19 cellular contexts compared by ENCODE assay signal in the genomic region with DNA sequence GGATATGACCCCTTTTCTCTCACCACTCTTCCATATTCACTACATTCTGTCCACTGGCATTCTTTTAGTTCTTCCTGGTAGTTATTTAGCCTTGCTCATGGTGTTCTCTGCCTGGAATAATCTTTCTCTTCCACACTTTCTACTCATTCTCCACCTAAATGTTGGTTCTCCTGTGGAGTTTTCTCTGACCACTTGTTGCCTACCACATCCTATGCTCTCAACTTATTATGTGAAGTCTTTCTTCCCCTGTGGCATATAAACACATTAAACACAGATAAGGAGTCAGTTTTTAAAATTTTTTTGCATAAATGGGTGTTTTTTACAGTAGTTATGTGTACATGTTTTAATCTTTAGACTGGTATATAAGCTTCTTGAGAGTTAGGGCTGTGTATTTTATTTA. TPM values are rescaled to one million over a fixed set of nuclear protein-coding genes. Genes with fewer than 3 reads are reported as not detected.
A peak's percentile ranks its signal among the peaks of the same experiment; 100 is the strongest.
DNase-seq lines count a peak whose midpoint lies in the region; ATAC-seq, FAIRE-seq and TF ChIP-seq lines count a peak whose summit lies in the region.
"Had no signal": no experiment of that assay in that cellular context is flagged by ENCODE, and none has a peak within 500 bp of the region (broad histone marks: within the 10 kb centered on the region; RNA-seq: fewer than 3 reads in every experiment).

No MANE protein-coding gene starts in this region.

- DNase-seq in CD4-positive, alpha-beta T cell: no peak
- DNase-seq in HFFc6 (no peak), astrocyte (ENCODE audit: low read depth) (no peak), NCI-H146 (lab: John Stamatoyannopoulos, UW) (no peak), colonic mucosa (no peak), NCI-H2171 (lab: John Stamatoyannopoulos, UW) (no peak)
- no peak for DNase-seq in natural killer cell treated with Interleukin-12 subunit alpha and Interleukin-12 subunit beta and Interleukin-15 and Interleukin-18, amount 100 ng/mL, for 72 hours (ENCODE audit: low spot score)

- no peak overlapping the region for H2AFZ ChIP-seq in astrocyte (ENCODE audit: low read depth, low read length)

- no peak for TF ChIP-seq CTCF in CD4-positive, alpha-beta T cell (IDR thresholded peaks at IDR 0.05)
- TF ChIP-seq CTCF in HFFc6 (IDR thresholded peaks at IDR 0.05) (no peak), astrocyte (IDR thresholded peaks at IDR 0.05; ENCODE audit: insufficient read depth, low read depth, low read length) (no peak), colonic mucosa (IDR thresholded peaks at IDR 0.05) (no peak)

- POLR2A ChIA-PET in CD4-positive, alpha-beta T cell (lab: Charles Lee): interaction anchor here (1.6 to 1.9 kb wide), 3 partner anchors 29 to 76 kb away, joined by 4 to 6 read pairs (median 4); a partner anchor contains a TSS

- H3K4me2 ChIP-seq in astrocyte (ENCODE audit: low read length): no peak overlapping the region

- H3K36me3 ChIP-seq in astrocyte (ENCODE audit: insufficient read depth, low read length): no peaks in the 10 kb centered on the region
- no peaks in the 10 kb centered on the region for H3K36me3 ChIP-seq in colonic mucosa
- H3K36me3 ChIP-seq: pancreas, right atrium auricular region, stomach, tibial nerve had no signal

- H3K36me3 Mint-ChIP-seq in CD4-positive, alpha-beta T cell (ENCODE audit: low read depth): peaks cover 28% of the 10 kb centered on the region
- H3K36me3 Mint-ChIP-seq in HFFc6 (ENCODE audit: low read depth) (peaks cover 7% of the 10 kb centered on the region), astrocyte (ENCODE audit: low read depth, unreplicated experiment) (no peaks in the 10 kb centered on the region)
- peaks cover 9% of the 10 kb centered on the region for H3K36me3 Mint-ChIP-seq in natural killer cell treated with Interleukin-12 subunit alpha and Interleukin-12 subunit beta and Interleukin-15 and Interleukin-18, amount 100 ng/mL, for 72 hours
- H3K36me3 Mint-ChIP-seq: CD14-positive monocyte had no signal

- no peak for FAIRE-seq in astrocyte (lab: Jason Lieb, UNC)

- H3K9ac ChIP-seq in astrocyte (ENCODE audit: low read length) (no peak overlapping the region), colonic mucosa (ENCODE audit: low read depth in 2 of 2, low read length in 2 of 2) (no peak overlapping the region)

- CTCF ChIA-PET in CD4-positive, alpha-beta T cell (lab: Charles Lee): interaction anchor here (2.7 kb wide), 1 partner anchor 30 kb away, joined by 8 read pairs; a partner anchor contains a TSS

- no peaks in the 10 kb centered on the region for H3K9me3 ChIP-seq in CD4-positive, alpha-beta T cell (ENCODE audit: control insufficient read depth, low read length)
- H3K9me3 ChIP-seq in astrocyte (ENCODE audit: insufficient read depth, low read depth, low read length): no peaks in the 10 kb centered on the region
- H3K9me3 ChIP-seq in colonic mucosa: no peaks in the 10 kb centered on the region
- H3K9me3 ChIP-seq: pancreas, right atrium auricular region, stomach, tibial nerve had no signal

- peak overlapping the region; percentile 74 for H3K4me3 Mint-ChIP-seq in CD4-positive, alpha-beta T cell
- H3K4me3 Mint-ChIP-seq in HFFc6 (no peak overlapping the region), astrocyte (ENCODE audit: unreplicated experiment) (peak overlapping the region; percentile 3)
- H3K4me3 Mint-ChIP-seq in natural killer cell treated with Interleukin-12 subunit alpha and Interleukin-12 subunit beta and Interleukin-15 and Interleukin-18, amount 100 ng/mL, for 72 hours: no peak overlapping the region
- H3K4me3 Mint-ChIP-seq: activated CD4-positive, alpha-beta T cell treated with anti-CD3 and anti-CD28 coated beads, Interleukin-2, amount 10 ng/mL, durations not matched to agents 24 days and 14 days; activated CD8-positive, alpha-beta memory T cell treated with anti-CD3 and anti-CD28 coated beads, Interleukin-2, amount 10 ng/mL, durations not matched to agents 7 days and 5 days; activated naive CD8-positive, alpha-beta T cell treated with anti-CD3 and anti-CD28 coated beads for 36 hours; CD14-positive monocyte had no signal

- H3K4me1 ChIP-seq in astrocyte (ENCODE audit: insufficient read depth, low read length) (peaks cover 18% of the 10 kb centered on the region), colonic mucosa (peaks cover 4% of the 10 kb centered on the region)

- H3K4me3 ChIP-seq in astrocyte (ENCODE audit: insufficient read depth, low read depth, low read length) (no peak overlapping the region), colonic mucosa (no peak overlapping the region)
- H3K4me3 ChIP-seq: pancreas, right atrium auricular region, stomach, tibial nerve had no signal

- H3K27me3 ChIP-seq in CD4-positive, alpha-beta T cell (ENCODE audit: control insufficient read depth, insufficient read depth, low read length): no peaks in the 10 kb centered on the region
- no peaks in the 10 kb centered on the region for H3K27me3 ChIP-seq in astrocyte (ENCODE audit: insufficient read depth, low read length)
- no peaks in the 10 kb centered on the region for H3K27me3 ChIP-seq in colonic mucosa
- H3K27me3 ChIP-seq: pancreas, right atrium auricular region, stomach, tibial nerve had no signal

- H3K4me1 Mint-ChIP-seq in CD4-positive, alpha-beta T cell (ENCODE audit: low read depth): peaks cover 39% of the 10 kb centered on the region
- H3K4me1 Mint-ChIP-seq in HFFc6 (ENCODE audit: low read depth) (peaks cover 50% of the 10 kb centered on the region), astrocyte (ENCODE audit: low read depth, unreplicated experiment) (peaks cover 5% of the 10 kb centered on the region)
- H3K4me1 Mint-ChIP-seq in natural killer cell treated with Interleukin-12 subunit alpha and Interleukin-12 subunit beta and Interleukin-15 and Interleukin-18, amount 100 ng/mL, for 72 hours (ENCODE audit: low read depth in 2 of 2): peaks cover 38% of the 10 kb centered on the region in 2 donors

- peaks cover 5% of the 10 kb centered on the region for H3K27me3 Mint-ChIP-seq in CD4-positive, alpha-beta T cell
- peaks cover 10% of the 10 kb centered on the region for H3K27me3 Mint-ChIP-seq in HFFc6 (ENCODE audit: insufficient read depth)
- H3K27me3 Mint-ChIP-seq in astrocyte (ENCODE audit: low read depth, unreplicated experiment): no peaks in the 10 kb centered on the region
- H3K27me3 Mint-ChIP-seq in natural killer cell treated with Interleukin-12 subunit alpha and Interleukin-12 subunit beta and Interleukin-15 and Interleukin-18, amount 100 ng/mL, for 72 hours: no peaks in the 10 kb centered on the region
- H3K27me3 Mint-ChIP-seq: activated CD4-positive, alpha-beta T cell treated with anti-CD3 and anti-CD28 coated beads, Interleukin-2, amount 10 ng/mL, durations not matched to agents 24 days and 14 days; activated CD8-positive, alpha-beta memory T cell treated with anti-CD3 and anti-CD28 coated beads, Interleukin-2, amount 10 ng/mL, durations not matched to agents 7 days and 5 days had no signal

- intact Hi-C loops in CD4-positive, alpha-beta T cell (cut with DNase I, micrococcal nuclease): loop anchor here (2.0 kb wide), 3 partner anchors 272 to 310 kb away; no protein-coding TSS in a partner anchor
- intact Hi-C loops in colonic mucosa (cut with DNase I): loop anchor here (5.0 kb wide), 1 partner anchor 270 kb away; no protein-coding TSS in a partner anchor

- no peaks in the 10 kb centered on the region for H3K9me3 Mint-ChIP-seq in CD4-positive, alpha-beta T cell
- H3K9me3 Mint-ChIP-seq in HFFc6 (0 out of 2 replicates have a peak, but pooled peaks cover 3% of the 10 kb centered on the region), astrocyte (ENCODE audit: unreplicated experiment) (no peaks in the 10 kb centered on the region)
- no peaks in the 10 kb centered on the region for H3K9me3 Mint-ChIP-seq in natural killer cell treated with Interleukin-12 subunit alpha and Interleukin-12 subunit beta and Interleukin-15 and Interleukin-18, amount 100 ng/mL, for 72 hours
- H3K9me3 Mint-ChIP-seq: activated CD4-positive, alpha-beta T cell treated with anti-CD3 and anti-CD28 coated beads, Interleukin-2, amount 10 ng/mL, durations not matched to agents 24 days and 14 days; activated naive CD8-positive, alpha-beta T cell treated with anti-CD3 and anti-CD28 coated beads for 36 hours; CD14-positive monocyte had no signal

- H4K20me1 ChIP-seq in astrocyte (ENCODE audit: insufficient read depth, low read length): peaks cover 12% of the 10 kb centered on the region

- H3K27ac Mint-ChIP-seq in CD4-positive, alpha-beta T cell: peak overlapping the region; percentile 76
- H3K27ac Mint-ChIP-seq in HFFc6 (peak overlapping the region; percentile 79; the same call in 1 of the 2 replicates), astrocyte (ENCODE audit: unreplicated experiment) (no peak overlapping the region)
- H3K27ac Mint-ChIP-seq in natural killer cell treated with Interleukin-12 subunit alpha and Interleukin-12 subunit beta and Interleukin-15 and Interleukin-18, amount 100 ng/mL, for 72 hours: peak overlapping the region; percentile 66 to 83

- peaks cover 13% of the 10 kb centered on the region for H3K79me2 ChIP-seq in astrocyte (ENCODE audit: insufficient read depth, low read length)

- no peak overlapping the region for H3K27ac ChIP-seq in CD4-positive, alpha-beta T cell (ENCODE audit: low read depth, low read length)
- H3K27ac ChIP-seq in astrocyte (ENCODE audit: low read depth, low read length) (no peak overlapping the region), colonic mucosa (no peak overlapping the region)
- H3K27ac ChIP-seq: HL-60, pancreas, right atrium auricular region, stomach, tibial nerve had no signal

- no peak for ATAC-seq in CD4-positive, alpha-beta T cell (ENCODE audit: poor library complexity)
- no peak for ATAC-seq in natural killer cell treated with Interleukin-12 subunit alpha and Interleukin-12 subunit beta and Interleukin-15 and Interleukin-18, amount 100 ng/mL, for 72 hours
- no peak for ATAC-seq in HG03039 (IDR thresholded peaks at IDR 0.05; ENCODE audit: unreplicated experiment)
- ATAC-seq: activated CD8-positive, alpha-beta memory T cell treated with anti-CD3 and anti-CD28 coated beads, Interleukin-2, amount 10 ng/mL, durations not matched to agents 7 days and 5 days had no signal

RNA-seq across cellular contexts. Expression of a gene that starts 3.3 kb away (rescaled TPM):
- 100 to 1,000 TPM; 104 to 109 TPM for total RNA-seq in CD4-positive, alpha-beta T cell
- total RNA-seq in HFFc6 (2021; fragmentation: NEBNext Ultra II Directional; extraction: Animal tissue kit (Norgen Biotek cat#: 25700)): 10 to 100 TPM; 72.1 to 99.8 (median 87.1) TPM
- total RNA-seq in astrocyte: 57.5 and 57.6 TPM in 2 replicates
- 100 to 1,000 TPM; 102 to 166 TPM for total RNA-seq in natural killer cell treated with Interleukin-12 subunit alpha and Interleukin-12 subunit beta and Interleukin-15 and Interleukin-18, amount 100 ng/mL, for 72 hours
- 10 to 100 TPM; 80.1 to 84.2 TPM for total RNA-seq in colonic mucosa

RNA-seq across cellular contexts. Expression of a gene that starts 29.1 kb away (rescaled TPM):
- total RNA-seq in CD4-positive, alpha-beta T cell: 10 to 100 TPM; 28.0 to 32.4 TPM
- 100 to 1,000 TPM in 1 of 6 experiments, 10 to 100 TPM in 5; 65.9 to 103 (median 71.2) TPM for total RNA-seq in HFFc6 (2021; fragmentation: NEBNext Ultra II Directional; extraction: Animal tissue kit (Norgen Biotek cat#: 25700))
- 85.8 and 85.9 TPM in 2 replicates for total RNA-seq in astrocyte
- 10 to 100 TPM; 34.1 to 48.8 TPM for total RNA-seq in natural killer cell treated with Interleukin-12 subunit alpha and Interleukin-12 subunit beta and Interleukin-15 and Interleukin-18, amount 100 ng/mL, for 72 hours
- total RNA-seq in colonic mucosa: 10 to 100 TPM; 29.0 to 36.0 TPM

RNA-seq across cellular contexts. Expression of a gene that starts 31.6 kb away (rescaled TPM):
- total RNA-seq in CD4-positive, alpha-beta T cell: 1 to 10 TPM; 7.6 to 9.1 TPM
- 10 to 100 TPM; 46.8 to 53.6 (median 49.4) TPM for total RNA-seq in HFFc6 (2021; fragmentation: NEBNext Ultra II Directional; extraction: Animal tissue kit (Norgen Biotek cat#: 25700))
- total RNA-seq in astrocyte (29.1 and 29.9 TPM in 2 replicates), colonic mucosa (10 to 100 TPM; 30.3 to 68.4 TPM)
- 10 to 100 TPM; 66.3 to 81.6 TPM for total RNA-seq in natural killer cell treated with Interleukin-12 subunit alpha and Interleukin-12 subunit beta and Interleukin-15 and Interleukin-18, amount 100 ng/mL, for 72 hours

RNA-seq across cellular contexts. Expression of a gene that starts 34.4 kb away (rescaled TPM):
- total RNA-seq in CD4-positive, alpha-beta T cell: 100 to 1,000 TPM; 670 to 673 TPM
- total RNA-seq in HFFc6 (2021; fragmentation: NEBNext Ultra II Directional; extraction: Animal tissue kit (Norgen Biotek cat#: 25700)): 1,000 to 10,000 TPM; 2,668 to 3,384 (median 3,141) TPM
- total RNA-seq in astrocyte (2,485 and 2,685 TPM in 2 replicates), colonic mucosa (1,000 to 10,000 TPM; 1,641 to 1,922 TPM)
- 1,000 to 10,000 TPM; 1,441 to 1,555 TPM for total RNA-seq in natural killer cell treated with Interleukin-12 subunit alpha and Interleukin-12 subunit beta and Interleukin-15 and Interleukin-18, amount 100 ng/mL, for 72 hours

RNA-seq across cellular contexts. Expression of a gene that starts 37.3 kb away (rescaled TPM):
- under 1 TPM in 1 of 2 experiments, not detected in 1; 0.33 TPM for total RNA-seq in CD4-positive, alpha-beta T cell
- under 1 TPM in 1 of 6 experiments, not detected in 5; 0.10 TPM for total RNA-seq in HFFc6 (2021; fragmentation: NEBNext Ultra II Directional; extraction: Animal tissue kit (Norgen Biotek cat#: 25700))
- total RNA-seq in astrocyte (0.39 TPM in 1 of 2 replicates, not detected in the other), colonic mucosa (100 to 1,000 TPM; 158 to 163 TPM)
- total RNA-seq in natural killer cell treated with Interleukin-12 subunit alpha and Interleukin-12 subunit beta and Interleukin-15 and Interleukin-18, amount 100 ng/mL, for 72 hours: 1 to 10 TPM in 1 of 2 donors, under 1 TPM in 1; 0.50 to 1.4 TPM
- total RNA-seq: H7, M059J, right atrium auricular region had no signal

Comparison
In these comparisons a context has a peak if more than half of its experiments do, and no peak if none do; other contexts are left out.
1. H3K4me3 Mint-ChIP-seq: peak in CD4-positive, alpha-beta T cell (single experiment) and astrocyte (single experiment); none in HFFc6 (single experiment) and natural killer cell treated with Interleukin-12 subunit alpha and Interleukin-12 subunit beta and Interleukin-15 and Interleukin-18, amount 100 ng/mL, for 72 hours (single experiment).